1 cellular context compared by ENCODE assay signal in genomic region chr6:118651282-118652050, GRCh38.
TF ChIP-seq lines count a peak whose summit lies in the region.

Gene CEP85L (minus strand): TSS chr6:118651591. CDS start chr6:118651269, 322 bp downstream.

TF ChIP-seq in HepG2, 621 proteins besides CTCF, POLR2A, EP300 and RAD21 (continued from another document and continues in another):
- TF ChIP-seq ZNF318 (CRISPR knock-in tag; IDR thresholded peaks at IDR 0.05) (no peak), IKZF4 (CRISPR knock-in tag; IDR thresholded peaks at IDR 0.05; ENCODE audit: borderline replicate concordance, low read depth, not compliant biosample characterization) (no peak), ZMYM4 (CRISPR knock-in tag; IDR thresholded peaks at IDR 0.05) (no peak; the same call in 1 of the 2 replicates), MED8 (CRISPR knock-in tag; IDR thresholded peaks at IDR 0.05; ENCODE audit: insufficient replicate concordance) (no peak), ZMAT3 (CRISPR knock-in tag; conservative IDR thresholded peaks at IDR 0.05) (peak; percentile 92), AFF4 (CRISPR knock-in tag; IDR thresholded peaks at IDR 0.05) (no peak), ZNF883 (CRISPR knock-in tag; IDR thresholded peaks at IDR 0.05; ENCODE audit: not compliant biosample characterization) (peak; percentile 36), ZNF281 (CRISPR knock-in tag; IDR thresholded peaks at IDR 0.05; ENCODE audit: borderline replicate concordance) (peak; percentile 14; the same call in 1 of the 2 replicates), FOXA1 (IDR thresholded peaks at IDR 0.05) (no peak), FOXA1 (CRISPR knock-in tag; IDR thresholded peaks at IDR 0.05) (no peak), ZNF710 (CRISPR knock-in tag; IDR thresholded peaks at IDR 0.05; ENCODE audit: borderline replicate concordance) (no peak; the same call in 1 of the 2 replicates), NCOA1 (CRISPR knock-in tag; IDR thresholded peaks at IDR 0.05) (no peak), THAP11 (CRISPR knock-in tag; IDR thresholded peaks at IDR 0.05) (0 out of 2 replicates have a peak, but pooled peaks have one; percentile 24), CREB3 (CRISPR knock-in tag; IDR thresholded peaks at IDR 0.05) (no peak), TP53 (CRISPR knock-in tag; conservative IDR thresholded peaks at IDR 0.05) (no peak), ZNF775 (CRISPR knock-in tag; IDR thresholded peaks at IDR 0.05; ENCODE audit: borderline replicate concordance) (no peak), RERE (CRISPR knock-in tag; IDR thresholded peaks at IDR 0.05; ENCODE audit: low read depth) (no peak), PITX1 (CRISPR knock-in tag; IDR thresholded peaks at IDR 0.05) (no peak), ZBTB7A (CRISPR knock-in tag; IDR thresholded peaks at IDR 0.05) (no peak), ZSCAN29 (CRISPR knock-in tag; conservative IDR thresholded peaks at IDR 0.05) (no peak), ZNF589 (CRISPR knock-in tag; conservative IDR thresholded peaks at IDR 0.05) (no peak), SMAD1 (CRISPR knock-in tag; IDR thresholded peaks at IDR 0.05; ENCODE audit: borderline replicate concordance, low read depth) (peak; percentile 64; the same call in 1 of the 2 replicates), ATF4 (CRISPR knock-in tag; IDR thresholded peaks at IDR 0.05) (no peak), HNRNPUL1 (IDR thresholded peaks at IDR 0.05; ENCODE audit: low read depth, low read length) (no peak), SIX1 (CRISPR knock-in tag; IDR thresholded peaks at IDR 0.05; ENCODE audit: borderline replicate concordance) (no peak), TOPORS (CRISPR knock-in tag; IDR thresholded peaks at IDR 0.05) (0 out of 2 replicates have a peak, but pooled peaks have one; percentile 42), ZNF251 (CRISPR knock-in tag; IDR thresholded peaks at IDR 0.05) (no peak), THAP7 (CRISPR knock-in tag; IDR thresholded peaks at IDR 0.05) (peak; percentile 92; the same call in 1 of the 2 replicates), YEATS2 (CRISPR knock-in tag; IDR thresholded peaks at IDR 0.05; ENCODE audit: borderline replicate concordance) (no peak; the same call in 1 of the 2 replicates)
